In genomic region chr13:98775844-98776598, GRCh38 we compare ENCODE assay signal across 18 cellular contexts. TPM values are rescaled to one million over a fixed set of nuclear protein-coding genes. Genes with fewer than 3 reads are reported as not detected.
DNase-seq lines count a peak whose midpoint lies in the region; ATAC-seq and TF ChIP-seq lines count a peak whose summit lies in the region.
"Had no signal": no experiment of that assay in that cellular context is flagged by ENCODE, and none has a peak within 500 bp of the region (broad histone marks: within the 10 kb centered on the region; RNA-seq: fewer than 3 reads in every experiment).

No MANE protein-coding gene starts in this region.

- H3K27ac ChIP-seq in tibial nerve: no peak overlapping the region
- H3K27ac ChIP-seq: sigmoid colon, tibial artery had no signal

- peak; percentile 48 for DNase-seq in AG10803 (ENCODE audit: low read depth)
- DNase-seq in HuH-7.5 (ENCODE audit: low spot score): peak; percentile 36
- DNase-seq in astrocyte of the hippocampus (ENCODE audit: low read depth, low spot score): peak; percentile 74
- peak; percentile 57 for DNase-seq in kidney glomerular epithelial cell (lab: John Stamatoyannopoulos, UW)
- no peak for DNase-seq in NOMO-1 (lab: John Stamatoyannopoulos, UW; ENCODE audit: unreplicated experiment in 2 of 2)
- DNase-seq in tibial nerve (ENCODE audit: low spot score in 2 of 2): no peak
- no peak for DNase-seq in activated naive CD4-positive, alpha-beta T cell treated with anti-CD3 and anti-CD28 coated beads, Interleukin-2, amount 50 U/mL, for 16 hours
- DNase-seq in activated CD4-positive, alpha-beta T cell treated with anti-CD3 and anti-CD28 coated beads for 36 hours: no peak
- DNase-seq: activated CD8-positive, alpha-beta memory T cell treated with anti-CD3 and anti-CD28 coated beads for 24 hours; activated naive CD8-positive, alpha-beta T cell treated with anti-CD3 and anti-CD28 coated beads, Interleukin-2, amount 10 ng/mL, durations not matched to agents 7 days and 5 days; AML-193; effector CD8-positive, alpha-beta T cell; naive B cell; NCI-H1105 treated with DMSO at 0.1 percent for 48 hours; sigmoid colon; T-helper 17 cell; tibial artery had no signal

- TF ChIP-seq CTCF in AG10803 (conservative IDR thresholded peaks at IDR 0.05; ENCODE audit: low read length) (no peak), tibial nerve (IDR thresholded peaks at IDR 0.05) (no peak)

- no peaks in the 10 kb centered on the region for H3K4me1 ChIP-seq in tibial nerve
- H3K4me1 ChIP-seq: sigmoid colon, tibial artery had no signal

- H3K27ac Mint-ChIP-seq in activated CD4-positive, alpha-beta T cell treated with anti-CD3 and anti-CD28 coated beads for 36 hours: no peak overlapping the region
- H3K27ac Mint-ChIP-seq: activated naive CD8-positive, alpha-beta T cell treated with anti-CD3 and anti-CD28 coated beads, Interleukin-2, amount 10 ng/mL, durations not matched to agents 7 days and 5 days; naive B cell; T-helper 17 cell had no signal

- ATAC-seq in activated CD4-positive, alpha-beta T cell treated with anti-CD3 and anti-CD28 coated beads for 36 hours: no peak
- ATAC-seq: T-helper 17 cell had no signal

- no peaks in the 10 kb centered on the region for H3K9me3 Mint-ChIP-seq in activated CD4-positive, alpha-beta T cell treated with anti-CD3 and anti-CD28 coated beads for 36 hours (ENCODE audit: low read depth)
- H3K9me3 Mint-ChIP-seq: activated naive CD8-positive, alpha-beta T cell treated with anti-CD3 and anti-CD28 coated beads, Interleukin-2, amount 10 ng/mL, durations not matched to agents 7 days and 5 days had no signal

- no peaks in the 10 kb centered on the region for H3K36me3 ChIP-seq in tibial nerve
- H3K36me3 ChIP-seq: sigmoid colon, tibial artery had no signal

- peaks cover 17% of the 10 kb centered on the region for H3K27me3 Mint-ChIP-seq in activated CD4-positive, alpha-beta T cell treated with anti-CD3 and anti-CD28 coated beads for 36 hours

- H3K4me3 ChIP-seq in AG10803 (ENCODE audit: low read length) (no peak overlapping the region), tibial nerve (no peak overlapping the region)
- H3K4me3 ChIP-seq: sigmoid colon, tibial artery had no signal

- H3K27me3 ChIP-seq in tibial nerve: no peaks in the 10 kb centered on the region
- H3K27me3 ChIP-seq: sigmoid colon had no signal

- no peak for TF ChIP-seq EP300 in tibial nerve (IDR thresholded peaks at IDR 0.05)

- POLR2A ChIA-PET in activated CD4-positive, alpha-beta T cell treated with anti-CD3 and anti-CD28 coated beads for 36 hours (lab: Charles Lee): no interaction called here

- intact Hi-C loops in activated CD4-positive, alpha-beta T cell treated with anti-CD3 and anti-CD28 coated beads for 36 hours (cut with DNase I, micrococcal nuclease): no loop called here

- 90 to 92% methylated on average over 20 to 22 of the region's 22 CpGs for WGBS in tibial nerve, 2 donors

- CTCF ChIA-PET in activated CD4-positive, alpha-beta T cell treated with anti-CD3 and anti-CD28 coated beads for 36 hours (lab: Charles Lee): interaction anchor here (0.6 kb wide), 1 partner anchor 74 kb away, joined by 4 read pairs; no protein-coding TSS in a partner anchor

- H3K36me3 Mint-ChIP-seq in activated CD4-positive, alpha-beta T cell treated with anti-CD3 and anti-CD28 coated beads for 36 hours (ENCODE audit: low read depth): no peaks in the 10 kb centered on the region
- H3K36me3 Mint-ChIP-seq: activated naive CD8-positive, alpha-beta T cell treated with anti-CD3 and anti-CD28 coated beads, Interleukin-2, amount 10 ng/mL, durations not matched to agents 7 days and 5 days; naive B cell had no signal

- no peak overlapping the region for H3K4me3 Mint-ChIP-seq in activated CD4-positive, alpha-beta T cell treated with anti-CD3 and anti-CD28 coated beads for 36 hours
- H3K4me3 Mint-ChIP-seq: activated naive CD8-positive, alpha-beta T cell treated with anti-CD3 and anti-CD28 coated beads, Interleukin-2, amount 10 ng/mL, durations not matched to agents 7 days and 5 days; naive B cell; T-helper 17 cell had no signal

- no peaks in the 10 kb centered on the region for H3K4me1 Mint-ChIP-seq in activated CD4-positive, alpha-beta T cell treated with anti-CD3 and anti-CD28 coated beads for 36 hours
- H3K4me1 Mint-ChIP-seq: activated naive CD8-positive, alpha-beta T cell treated with anti-CD3 and anti-CD28 coated beads, Interleukin-2, amount 10 ng/mL, durations not matched to agents 7 days and 5 days; naive B cell; T-helper 17 cell had no signal

- no peak for TF ChIP-seq POLR2A in tibial nerve (IDR thresholded peaks at IDR 0.05)

- H3K9me3 ChIP-seq in tibial nerve: no peaks in the 10 kb centered on the region
- H3K9me3 ChIP-seq: sigmoid colon, tibial artery had no signal

RNA-seq across cellular contexts. Expression of gene SLC15A1, which starts 23.5 kb away (rescaled TPM):
- not detected for total RNA-seq in tibial nerve
- not detected for total RNA-seq in activated CD4-positive, alpha-beta T cell treated with anti-CD3 and anti-CD28 coated beads for 36 hours
- total RNA-seq: activated naive CD8-positive, alpha-beta T cell treated with anti-CD3 and anti-CD28 coated beads, Interleukin-2, amount 10 ng/mL, durations not matched to agents 7 days and 5 days; G401; T-helper 17 cell had no signal

Comparison
In these comparisons a context has a peak if more than half of its experiments do, and no peak if none do; other contexts are left out.
1. DNase-seq: peak in AG10803 (single experiment), HuH-7.5 (single experiment), astrocyte of the hippocampus (single experiment) and kidney glomerular epithelial cell (single experiment); none in NOMO-1 (0 of 2), tibial nerve (0 of 2), activated naive CD4-positive, alpha-beta T cell treated with anti-CD3 and anti-CD28 coated beads, Interleukin-2, amount 50 U/mL, for 16 hours (single experiment) and activated CD4-positive, alpha-beta T cell treated with anti-CD3 and anti-CD28 coated beads for 36 hours (single experiment).